Comparison of ENCODE assay signal across 8 cellular contexts in genomic region chr12:123115409-123116111, GRCh38. TPM values are rescaled to one million over a fixed set of nuclear protein-coding genes. Genes with fewer than 3 reads are reported as not detected.
DNase-seq lines count a peak whose midpoint lies in the region; ATAC-seq and TF ChIP-seq lines count a peak whose summit lies in the region.

No MANE protein-coding gene starts in this region.

- no peak overlapping the region for H3K4me3 ChIP-seq in adrenal gland

- 20 to 31% (median 27%) methylated on average over 7 to 8 of the region's 8 CpGs for WGBS in adrenal gland, 4 donors

- peaks cover 31 to 59% of the 10 kb centered on the region in 2 donors for H3K4me1 ChIP-seq in adrenal gland (replicated peaks in 1 of 2)

- H3K36me3 ChIP-seq in adrenal gland (replicated peaks in 1 of 2) = no peaks in the 10 kb centered on the region

- H3K4me3 Mint-ChIP-seq in activated T-cell treated with anti-CD3 and anti-CD28 coated beads, Interleukin-2, amount 50 U/mL, for 4 hours = no peak overlapping the region

- peak; percentile 49 to 52 for ATAC-seq in activated T-cell treated with anti-CD3 and anti-CD28 coated beads, Interleukin-2, amount 50 U/mL, for 4 hours
- no peak for ATAC-seq in HG02852 (IDR thresholded peaks at IDR 0.05; ENCODE audit: unreplicated experiment)

- H3K27me3 ChIP-seq in adrenal gland = no peaks in the 10 kb centered on the region

- no peaks in the 10 kb centered on the region for H3K36me3 Mint-ChIP-seq in activated T-cell treated with anti-CD3 and anti-CD28 coated beads, Interleukin-2, amount 50 U/mL, for 4 hours (ENCODE audit: insufficient read depth)

- peak in 1 of 2 donors; percentile 56 for TF ChIP-seq POLR2A in adrenal gland (IDR thresholded peaks at IDR 0.05)

- H3K27me3 Mint-ChIP-seq in activated T-cell treated with anti-CD3 and anti-CD28 coated beads, Interleukin-2, amount 50 U/mL, for 4 hours (ENCODE audit: low read depth) = no peaks in the 10 kb centered on the region

- peaks cover 61% of the 10 kb centered on the region for H3K4me1 Mint-ChIP-seq in activated T-cell treated with anti-CD3 and anti-CD28 coated beads, Interleukin-2, amount 50 U/mL, for 4 hours (ENCODE audit: low read depth)

- intact Hi-C loops in adrenal gland (cut with DNase I) = no loop called here

- H3K27ac ChIP-seq in adrenal gland (peak overlapping the region; percentile 34 to 90 (median 79)), temporal lobe (ENCODE audit: low read depth, low read length) (peak overlapping the region; percentile 89)

- H3K9me3 Mint-ChIP-seq in activated T-cell treated with anti-CD3 and anti-CD28 coated beads, Interleukin-2, amount 50 U/mL, for 4 hours = no peaks in the 10 kb centered on the region

- H3K9me3 ChIP-seq in adrenal gland (replicated peaks in 1 of 3) = no peaks in the 10 kb centered on the region

- DNase-seq in activated T-cell treated with anti-CD3 and anti-CD28 coated beads, Interleukin-2, amount 50 U/mL, for 4 hours = no peak
- DNase-seq in activated T-cell treated with anti-CD3 and anti-CD28 coated beads for 4 hours = no peak
- peak; percentile 69 to 93 (median 86) for DNase-seq in adrenal gland
- DNase-seq in inferior parietal cortex (ENCODE audit: extremely low spot score) = peak; percentile 76
- no peak for DNase-seq in DMS 273 (lab: John Stamatoyannopoulos, UW; ENCODE audit: unreplicated experiment)
- no peak for DNase-seq in ecto neural progenitor cell (ENCODE audit: low spot score)

- TF ChIP-seq CTCF in adrenal gland (IDR thresholded peaks at IDR 0.05) = no peak

RNA-seq across cellular contexts. Expression of gene PITPNM2, which starts 35.3 kb away (rescaled TPM):
- total RNA-seq in activated T-cell treated with anti-CD3 and anti-CD28 coated beads, Interleukin-2, amount 50 U/mL, for 4 hours = 1 to 10 TPM; 7.3 to 9.3 (median 9.2) TPM
- total RNA-seq in adrenal gland = 10 to 100 TPM; 15.5 to 57.4 (median 28.4) TPM
- polyA plus RNA-seq in adrenal gland = 10 to 100 TPM; 13.2 to 33.9 (median 18.3) TPM
- 8.4 TPM for total RNA-seq in temporal lobe

Comparison
In these comparisons a context has a peak if more than half of its experiments do, and no peak if none do; other contexts are left out.
1. DNase-seq: peak in adrenal gland (7 of 7) and inferior parietal cortex (single experiment); none in activated T-cell treated with anti-CD3 and anti-CD28 coated beads, Interleukin-2, amount 50 U/mL, for 4 hours (single experiment), activated T-cell treated with anti-CD3 and anti-CD28 coated beads for 4 hours (single experiment), DMS 273 (single experiment) and ecto neural progenitor cell (single experiment).